ENCODE assay signal across 1 cellular context in genomic region chr13:49624207-49624606, GRCh38.
A peak's percentile ranks its signal among the peaks of the same experiment; 100 is the strongest.
TF ChIP-seq lines count a peak whose summit lies in the region.

No MANE protein-coding gene starts in this region.

TF ChIP-seq in K562, 482 proteins besides CTCF, POLR2A, EP300 and RAD21:
- TF ChIP-seq SLC30A9 (CRISPR knock-in tag; IDR thresholded peaks at IDR 0.05), result no peak
- TF ChIP-seq, protein P1, sequence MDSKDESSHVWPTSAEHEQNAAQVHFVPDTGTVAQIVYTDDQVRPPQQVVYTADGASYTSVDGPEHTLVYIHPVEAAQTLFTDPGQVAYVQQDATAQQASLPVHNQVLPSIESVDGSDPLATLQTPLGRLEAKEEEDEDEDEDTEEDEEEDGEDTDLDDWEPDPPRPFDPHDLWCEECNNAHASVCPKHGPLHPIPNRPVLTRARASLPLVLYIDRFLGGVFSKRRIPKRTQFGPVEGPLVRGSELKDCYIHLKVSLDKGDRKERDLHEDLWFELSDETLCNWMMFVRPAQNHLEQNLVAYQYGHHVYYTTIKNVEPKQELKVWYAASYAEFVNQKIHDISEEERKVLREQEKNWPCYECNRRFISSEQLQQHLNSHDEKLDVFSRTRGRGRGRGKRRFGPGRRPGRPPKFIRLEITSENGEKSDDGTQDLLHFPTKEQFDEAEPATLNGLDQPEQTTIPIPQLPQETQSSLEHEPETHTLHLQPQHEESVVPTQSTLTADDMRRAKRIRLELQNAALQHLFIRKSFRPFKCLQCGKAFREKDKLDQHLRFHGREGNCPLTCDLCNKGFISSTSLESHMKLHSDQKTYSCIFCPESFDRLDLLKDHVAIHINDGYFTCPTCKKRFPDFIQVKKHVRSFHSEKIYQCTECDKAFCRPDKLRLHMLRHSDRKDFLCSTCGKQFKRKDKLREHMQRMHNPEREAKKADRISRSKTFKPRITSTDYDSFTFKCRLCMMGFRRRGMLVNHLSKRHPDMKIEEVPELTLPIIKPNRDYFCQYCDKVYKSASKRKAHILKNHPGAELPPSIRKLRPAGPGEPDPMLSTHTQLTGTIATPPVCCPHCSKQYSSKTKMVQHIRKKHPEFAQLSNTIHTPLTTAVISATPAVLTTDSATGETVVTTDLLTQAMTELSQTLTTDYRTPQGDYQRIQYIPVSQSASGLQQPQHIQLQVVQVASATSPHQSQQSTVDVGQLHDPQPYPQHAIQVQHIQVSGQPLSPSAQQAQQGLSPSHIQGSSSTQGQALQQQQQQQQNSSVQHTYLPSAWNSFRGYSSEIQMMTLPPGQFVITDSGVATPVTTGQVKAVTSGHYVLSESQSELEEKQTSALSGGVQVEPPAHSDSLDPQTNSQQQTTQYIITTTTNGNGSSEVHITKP (IDR thresholded peaks at IDR 0.05; ENCODE audit: partially characterized antibody), result peak; percentile 74
- TF ChIP-seq, protein P2, sequence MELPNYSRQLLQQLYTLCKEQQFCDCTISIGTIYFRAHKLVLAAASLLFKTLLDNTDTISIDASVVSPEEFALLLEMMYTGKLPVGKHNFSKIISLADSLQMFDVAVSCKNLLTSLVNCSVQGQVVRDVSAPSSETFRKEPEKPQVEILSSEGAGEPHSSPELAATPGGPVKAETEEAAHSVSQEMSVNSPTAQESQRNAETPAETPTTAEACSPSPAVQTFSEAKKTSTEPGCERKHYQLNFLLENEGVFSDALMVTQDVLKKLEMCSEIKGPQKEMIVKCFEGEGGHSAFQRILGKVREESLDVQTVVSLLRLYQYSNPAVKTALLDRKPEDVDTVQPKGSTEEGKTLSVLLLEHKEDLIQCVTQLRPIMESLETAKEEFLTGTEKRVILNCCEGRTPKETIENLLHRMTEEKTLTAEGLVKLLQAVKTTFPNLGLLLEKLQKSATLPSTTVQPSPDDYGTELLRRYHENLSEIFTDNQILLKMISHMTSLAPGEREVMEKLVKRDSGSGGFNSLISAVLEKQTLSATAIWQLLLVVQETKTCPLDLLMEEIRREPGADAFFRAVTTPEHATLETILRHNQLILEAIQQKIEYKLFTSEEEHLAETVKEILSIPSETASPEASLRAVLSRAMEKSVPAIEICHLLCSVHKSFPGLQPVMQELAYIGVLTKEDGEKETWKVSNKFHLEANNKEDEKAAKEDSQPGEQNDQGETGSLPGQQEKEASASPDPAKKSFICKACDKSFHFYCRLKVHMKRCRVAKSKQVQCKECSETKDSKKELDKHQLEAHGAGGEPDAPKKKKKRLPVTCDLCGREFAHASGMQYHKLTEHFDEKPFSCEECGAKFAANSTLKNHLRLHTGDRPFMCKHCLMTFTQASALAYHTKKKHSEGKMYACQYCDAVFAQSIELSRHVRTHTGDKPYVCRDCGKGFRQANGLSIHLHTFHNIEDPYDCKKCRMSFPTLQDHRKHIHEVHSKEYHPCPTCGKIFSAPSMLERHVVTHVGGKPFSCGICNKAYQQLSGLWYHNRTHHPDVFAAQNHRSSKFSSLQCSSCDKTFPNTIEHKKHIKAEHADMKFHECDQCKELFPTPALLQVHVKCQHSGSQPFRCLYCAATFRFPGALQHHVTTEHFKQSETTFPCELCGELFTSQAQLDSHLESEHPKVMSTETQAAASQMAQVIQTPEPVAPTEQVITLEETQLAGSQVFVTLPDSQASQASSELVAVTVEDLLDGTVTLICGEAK (IDR thresholded peaks at IDR 0.05), result peak; percentile 75
- TF ChIP-seq, protein P2 (CRISPR knock-in tag; IDR thresholded peaks at IDR 0.05), result no peak
TF ChIP-seq in K562: peak in this region for 2.
